In genomic region chr1:2052096-2052569, GRCh38 we compare ENCODE assay signal across 16 cellular contexts. TPM values are rescaled to one million over a fixed set of nuclear protein-coding genes. Genes with fewer than 3 reads are reported as not detected.
DNase-seq lines count a peak whose midpoint lies in the region; ATAC-seq and TF ChIP-seq lines count a peak whose summit lies in the region.
"Had no signal": no experiment of that assay in that cellular context is flagged by ENCODE, and none has a peak within 500 bp of the region (broad histone marks: within the 10 kb centered on the region; RNA-seq: fewer than 3 reads in every experiment).

No MANE protein-coding gene starts in this region.

- no peak for TF ChIP-seq POLR2A in suprapubic skin (IDR thresholded peaks at IDR 0.05)

- H3K4me3 ChIP-seq in suprapubic skin = no peak overlapping the region
- H3K4me3 ChIP-seq: thoracic aorta had no signal

- H3K36me3 Mint-ChIP-seq in stimulated activated naive CD8-positive, alpha-beta T cell treated with anti-CD3 and anti-CD28 coated beads, Interleukin-15, Interleukin-2, amounts not matched to agents 100 ng/mL and 50 ng/mL, for 24 hours (ENCODE audit: low read depth) = no peaks in the 10 kb centered on the region
- H3K36me3 Mint-ChIP-seq in activated T-helper 2 cell treated with anti-CD3 and anti-CD28 coated beads, Interferon-gamma antibody, Interleukin-2, Interleukin-4, amounts not matched to agents 10 μg/mL and 5 μg/mL and 100 μg/mL, durations not matched to agents 14 hours and 24 hours and 36 hours (ENCODE audit: low read depth) = no peaks in the 10 kb centered on the region
- no peaks in the 10 kb centered on the region for H3K36me3 Mint-ChIP-seq in memory B cell

- H3K4me1 ChIP-seq in suprapubic skin = peaks cover 27% of the 10 kb centered on the region

- no peak for ATAC-seq in stimulated activated naive CD8-positive, alpha-beta T cell treated with anti-CD3 and anti-CD28 coated beads, Interleukin-15, Interleukin-2, amounts not matched to agents 100 U/mL and 50 U/mL, for 24 hours
- no peak for ATAC-seq in memory B cell (ENCODE audit: low read depth)
- ATAC-seq: pancreas had no signal

- no peak for TF ChIP-seq CTCF in suprapubic skin (IDR thresholded peaks at IDR 0.05)

- intact Hi-C loops in activated T-helper 2 cell treated with anti-CD3 and anti-CD28 coated beads, Interferon-gamma antibody, Interleukin-2, Interleukin-4, amounts not matched to agents 10 μg/mL and 5 μg/mL and 100 μg/mL, durations not matched to agents 14 hours and 24 hours and 36 hours (cut with micrococcal nuclease) = no loop called here

- H3K27ac ChIP-seq in suprapubic skin = no peak overlapping the region
- H3K27ac ChIP-seq: pancreas, thoracic aorta had no signal

- no peaks in the 10 kb centered on the region for H3K9me3 Mint-ChIP-seq in stimulated activated naive CD8-positive, alpha-beta T cell treated with anti-CD3 and anti-CD28 coated beads, Interleukin-15, Interleukin-2, amounts not matched to agents 100 ng/mL and 50 ng/mL, for 24 hours
- H3K9me3 Mint-ChIP-seq in activated T-helper 2 cell treated with anti-CD3 and anti-CD28 coated beads, Interferon-gamma antibody, Interleukin-2, Interleukin-4, amounts not matched to agents 10 μg/mL and 5 μg/mL and 100 μg/mL, durations not matched to agents 14 hours and 24 hours and 36 hours = no peaks in the 10 kb centered on the region
- no peaks in the 10 kb centered on the region for H3K9me3 Mint-ChIP-seq in memory B cell

- no peak for TF ChIP-seq EP300 in suprapubic skin (IDR thresholded peaks at IDR 0.05)

- peaks cover 7% of the 10 kb centered on the region for H3K36me3 ChIP-seq in suprapubic skin
- H3K36me3 ChIP-seq: pancreas, thoracic aorta had no signal

- H3K27me3 Mint-ChIP-seq in stimulated activated naive CD8-positive, alpha-beta T cell treated with anti-CD3 and anti-CD28 coated beads, Interleukin-15, Interleukin-2, amounts not matched to agents 100 ng/mL and 50 ng/mL, for 24 hours = peaks cover 13% of the 10 kb centered on the region
- H3K27me3 Mint-ChIP-seq in activated T-helper 2 cell treated with anti-CD3 and anti-CD28 coated beads, Interferon-gamma antibody, Interleukin-2, Interleukin-4, amounts not matched to agents 10 μg/mL and 5 μg/mL and 100 μg/mL, durations not matched to agents 14 hours and 24 hours and 36 hours (ENCODE audit: low read depth) = peaks cover 21% of the 10 kb centered on the region
- H3K27me3 Mint-ChIP-seq in memory B cell = peaks cover 4% of the 10 kb centered on the region

- peaks cover 11% of the 10 kb centered on the region for H3K4me1 Mint-ChIP-seq in stimulated activated naive CD8-positive, alpha-beta T cell treated with anti-CD3 and anti-CD28 coated beads, Interleukin-15, Interleukin-2, amounts not matched to agents 100 ng/mL and 50 ng/mL, for 24 hours (ENCODE audit: low read depth)
- H3K4me1 Mint-ChIP-seq in activated T-helper 2 cell treated with anti-CD3 and anti-CD28 coated beads, Interferon-gamma antibody, Interleukin-2, Interleukin-4, amounts not matched to agents 10 μg/mL and 5 μg/mL and 100 μg/mL, durations not matched to agents 14 hours and 24 hours and 36 hours (ENCODE audit: low read depth) = peaks cover 6% of the 10 kb centered on the region
- H3K4me1 Mint-ChIP-seq in memory B cell = peaks cover 19% of the 10 kb centered on the region

- no peak overlapping the region for H3K27ac Mint-ChIP-seq in stimulated activated naive CD8-positive, alpha-beta T cell treated with anti-CD3 and anti-CD28 coated beads, Interleukin-15, Interleukin-2, amounts not matched to agents 100 ng/mL and 50 ng/mL, for 24 hours
- no peak overlapping the region for H3K27ac Mint-ChIP-seq in activated T-helper 2 cell treated with anti-CD3 and anti-CD28 coated beads, Interferon-gamma antibody, Interleukin-2, Interleukin-4, amounts not matched to agents 10 μg/mL and 5 μg/mL and 100 μg/mL, durations not matched to agents 14 hours and 24 hours and 36 hours
- H3K27ac Mint-ChIP-seq in memory B cell = peak overlapping the region; percentile 51

- no peak for DNase-seq in stimulated activated naive CD8-positive, alpha-beta T cell treated with anti-CD3 and anti-CD28 coated beads, Interleukin-15, Interleukin-2, amounts not matched to agents 100 U/mL and 50 U/mL, for 24 hours
- no peak for DNase-seq in activated T-helper 2 cell treated with anti-CD3 and anti-CD28 coated beads, Interferon-gamma antibody, Interleukin-2, Interleukin-4, amounts not matched to agents 10 μg/mL and 5 μg/mL and 100 μg/mL, durations not matched to agents 14 hours and 24 hours and 36 hours (ENCODE audit: low spot score)
- DNase-seq in memory B cell (ENCODE audit: low spot score in 2 of 2) (no peak), suprapubic skin (ENCODE audit: low spot score in 2 of 2) (no peak), activated gamma-delta T cell treated with Interleukin-2 at 50 U/mL for 16 hours (no peak), NCI-H1105 (lab: John Stamatoyannopoulos, UW) (no peak), NCI-H748 (lab: John Stamatoyannopoulos, UW; ENCODE audit: unreplicated experiment) (no peak)
- DNase-seq: IMR-90; NCI-H1048; NCI-H2227 treated with DMSO at 0.1 percent for 48 hours; SK-N-SH; stimulated activated CD4-positive, alpha-beta T cell treated with anti-CD3 and anti-CD28 coated beads, Interleukin-12 subunit alpha, Interleukin-12 subunit beta, amount 100 ng/mL, for 4 hours had no signal

- H3K9me3 ChIP-seq in suprapubic skin = no peaks in the 10 kb centered on the region
- H3K9me3 ChIP-seq: pancreas, SK-N-SH, thoracic aorta had no signal

- peaks cover 35% of the 10 kb centered on the region for H3K27me3 ChIP-seq in suprapubic skin
- H3K27me3 ChIP-seq: pancreas had no signal

- WGBS in suprapubic skin = 55% methylated on average over 7 of the region's 13 CpGs

- H3K4me3 Mint-ChIP-seq in stimulated activated naive CD8-positive, alpha-beta T cell treated with anti-CD3 and anti-CD28 coated beads, Interleukin-15, Interleukin-2, amounts not matched to agents 100 ng/mL and 50 ng/mL, for 24 hours = peak overlapping the region; percentile 57
- peak overlapping the region; percentile 41 for H3K4me3 Mint-ChIP-seq in activated T-helper 2 cell treated with anti-CD3 and anti-CD28 coated beads, Interferon-gamma antibody, Interleukin-2, Interleukin-4, amounts not matched to agents 10 μg/mL and 5 μg/mL and 100 μg/mL, durations not matched to agents 14 hours and 24 hours and 36 hours (ENCODE audit: low read depth)
- peak overlapping the region; percentile 74 for H3K4me3 Mint-ChIP-seq in memory B cell

RNA-seq across cellular contexts. Expression of gene PRKCZ, which starts 1.9 kb away (rescaled TPM):
- total RNA-seq in activated T-helper 2 cell treated with anti-CD3 and anti-CD28 coated beads, Interferon-gamma antibody, Interleukin-2, Interleukin-4, amounts not matched to agents 10 μg/mL and 5 μg/mL and 100 μg/mL, durations not matched to agents 14 hours and 24 hours and 36 hours = 3.6 and 4.5 TPM in 2 replicates
- 10 to 100 TPM; 21.7 to 31.5 (median 25.4) TPM for total RNA-seq in suprapubic skin

RNA-seq across cellular contexts. Expression of gene GABRD, which starts 33.0 kb away (rescaled TPM):
- total RNA-seq in activated T-helper 2 cell treated with anti-CD3 and anti-CD28 coated beads, Interferon-gamma antibody, Interleukin-2, Interleukin-4, amounts not matched to agents 10 μg/mL and 5 μg/mL and 100 μg/mL, durations not matched to agents 14 hours and 24 hours and 36 hours = not detected in 2 replicates
- total RNA-seq in suprapubic skin = 1 to 10 TPM in 2 of 4 donors, under 1 TPM in 1, not detected in 1; 0.52 to 1.7 (median 1.2) TPM
- total RNA-seq: IMR-90, mesenteric fat pad, thoracic aorta had no signal

RNA-seq across cellular contexts. Expression of gene CFAP74, which starts 48.5 kb away (rescaled TPM):
- not detected in 2 replicates for total RNA-seq in activated T-helper 2 cell treated with anti-CD3 and anti-CD28 coated beads, Interferon-gamma antibody, Interleukin-2, Interleukin-4, amounts not matched to agents 10 μg/mL and 5 μg/mL and 100 μg/mL, durations not matched to agents 14 hours and 24 hours and 36 hours
- not detected for total RNA-seq in suprapubic skin
- total RNA-seq: IMR-90, mesenteric fat pad, pancreas, thoracic aorta had no signal
